In genomic region chr7:1312098-1313070, GRCh38 we compare ENCODE assay signal across 28 cellular contexts.
DNase-seq lines count a peak whose midpoint lies in the region; ATAC-seq, FAIRE-seq and TF ChIP-seq lines count a peak whose summit lies in the region.
"Had no signal": no experiment of that assay in that cellular context is flagged by ENCODE, and none has a peak within 500 bp of the region (broad histone marks: within the 10 kb centered on the region; RNA-seq: fewer than 3 reads in every experiment).

No MANE protein-coding gene starts in this region.

- TF ChIP-seq CTCF in epithelial cell of esophagus (IDR thresholded peaks at IDR 0.05; ENCODE audit: insufficient read depth, low read depth, low read length, missing control alignments) (no peak), spleen (IDR thresholded peaks at IDR 0.05 in 8 of 11, conservative IDR thresholded peaks at IDR 0.05 in 3 of 11) (no peak)

- no peak for FAIRE-seq in frontal cortex (lab: Jason Lieb, UNC)
- FAIRE-seq: keratinocyte had no signal

- no peaks in the 10 kb centered on the region for H3K4me1 ChIP-seq in spleen
- H3K4me1 ChIP-seq in effector memory CD4-positive, alpha-beta T cell (ENCODE audit: control insufficient read depth, insufficient read depth, low read length, poor library complexity, severe bottlenecking): no peaks in the 10 kb centered on the region
- H3K4me1 ChIP-seq: esophagus muscularis mucosa, heart left ventricle, upper lobe of right lung had no signal

- H3K27ac ChIP-seq in spleen: no peak overlapping the region
- no peak overlapping the region for H3K27ac ChIP-seq in effector memory CD4-positive, alpha-beta T cell (ENCODE audit: insufficient read depth, low read length, poor library complexity, severe bottlenecking)
- H3K27ac ChIP-seq: esophagus muscularis mucosa, heart left ventricle, HL-60, upper lobe of right lung had no signal

- 85 to 94% (median 87%) methylated on average over 24 to 34 of the region's 34 CpGs for WGBS in spleen, 5 donors

- peaks cover 0 to 9% (median 0%) of the 10 kb centered on the region in 8 donors for H3K9me3 ChIP-seq in spleen
- H3K9me3 ChIP-seq in effector memory CD4-positive, alpha-beta T cell (ENCODE audit: control insufficient read depth, low read length): no peaks in the 10 kb centered on the region
- H3K9me3 ChIP-seq: upper lobe of right lung had no signal

- no peaks in the 10 kb centered on the region for H3K36me3 ChIP-seq in spleen
- no peaks in the 10 kb centered on the region for H3K36me3 ChIP-seq in effector memory CD4-positive, alpha-beta T cell (ENCODE audit: control insufficient read depth, insufficient read depth, low read length)
- H3K36me3 ChIP-seq: esophagus muscularis mucosa, heart left ventricle, upper lobe of right lung had no signal

- DNase-seq in activated naive CD4-positive, alpha-beta T cell treated with anti-CD3 and anti-CD28 coated beads, Interleukin-2, amount 50 U/mL, for 16 hours: peak; percentile 4
- DNase-seq in activated naive CD4-positive, alpha-beta T cell treated with Interleukin-2 at 50 U/mL for 16 hours: no peak
- DNase-seq in M059J (ENCODE audit: low read depth): peak; percentile 40
- peak; percentile 8 for DNase-seq in epithelial cell of esophagus (ENCODE audit: low read depth)
- DNase-seq in spleen: peak; percentile 56
- DNase-seq in frontal cortex (ENCODE audit: low spot score in 2 of 2): no peak
- DNase-seq in effector memory CD4-positive, alpha-beta T cell: no peak
- DNase-seq: activated CD4-positive, alpha-beta T cell treated with anti-CD3 and anti-CD28 coated beads, Interleukin-2, amount 10 ng/mL, durations not matched to agents 7 days and 5 days; activated effector memory CD4-positive, alpha-beta T cell treated with Interleukin-2 at 50 U/mL for 16 hours; activated naive CD8-positive, alpha-beta T cell treated with anti-CD3 and anti-CD28 coated beads, Interleukin-2, amount 10 ng/mL, durations not matched to agents 7 days and 5 days; activated T-cell treated with anti-CD3 and anti-CD28 coated beads, Interleukin-2, amount 50 U/mL, for 1 hour; CD4-positive, CD25-positive, alpha-beta regulatory T cell; foreskin fibroblast; H9; Karpas-422; MV-4-11; NCI-H1436 treated with DMSO at 0.1 percent for 48 hours; NCI-H2081 treated with DMSO at 0.1 percent for 48 hours; NCI-H2227 treated with DMSO at 0.1 percent for 48 hours; stimulated activated naive B cell treated with anti-CD40 and anti-IgM and Interleukin-4, amounts not matched to agents 10 μg/mL and 1 μg/mL and 100 μg/mL, for 72 hours; upper lobe of right lung had no signal

- no peak for ATAC-seq in HG03354 (IDR thresholded peaks at IDR 0.05; ENCODE audit: poor library complexity, severe bottlenecking, unreplicated experiment)
- ATAC-seq: Panc1; stimulated activated naive B cell treated with anti-CD40 and anti-IgM and Interleukin-4, amounts not matched to agents 10 μg/mL and 1 μg/mL and 100 μg/mL, for 72 hours; upper lobe of right lung; WTC11 had no signal

- H3K4me3 ChIP-seq in epithelial cell of esophagus (ENCODE audit: low read length) (no peak overlapping the region), spleen (no peak overlapping the region)
- no peak overlapping the region for H3K4me3 ChIP-seq in effector memory CD4-positive, alpha-beta T cell (ENCODE audit: insufficient read depth, low read depth, low read length, poor library complexity, severe bottlenecking)
- H3K4me3 ChIP-seq: esophagus muscularis mucosa, heart left ventricle, upper lobe of right lung had no signal

- peaks cover 0 to 36% (median 0%) of the 10 kb centered on the region in 7 donors for H3K27me3 ChIP-seq in spleen (replicated peaks in 1 of 7)
- no peaks in the 10 kb centered on the region for H3K27me3 ChIP-seq in effector memory CD4-positive, alpha-beta T cell (replicated peaks; ENCODE audit: control insufficient read depth, insufficient read depth, low read length, poor library complexity, severe bottlenecking)

- intact Hi-C loops in spleen (cut with DNase I; ENCODE audit: low total_unique reads): no loop called here

- no peak for TF ChIP-seq POLR2A in spleen (IDR thresholded peaks at IDR 0.05)

Comparison
In these comparisons a context has a peak if more than half of its experiments do, and no peak if none do; other contexts are left out.
1. DNase-seq: peak in activated naive CD4-positive, alpha-beta T cell treated with anti-CD3 and anti-CD28 coated beads, Interleukin-2, amount 50 U/mL, for 16 hours (single experiment), M059J (single experiment), epithelial cell of esophagus (single experiment) and spleen (single experiment); none in activated naive CD4-positive, alpha-beta T cell treated with Interleukin-2 at 50 U/mL for 16 hours (single experiment), frontal cortex (0 of 2) and effector memory CD4-positive, alpha-beta T cell (0 of 3).